ENCODE assay signal across 18 cellular contexts in the genomic region with DNA sequence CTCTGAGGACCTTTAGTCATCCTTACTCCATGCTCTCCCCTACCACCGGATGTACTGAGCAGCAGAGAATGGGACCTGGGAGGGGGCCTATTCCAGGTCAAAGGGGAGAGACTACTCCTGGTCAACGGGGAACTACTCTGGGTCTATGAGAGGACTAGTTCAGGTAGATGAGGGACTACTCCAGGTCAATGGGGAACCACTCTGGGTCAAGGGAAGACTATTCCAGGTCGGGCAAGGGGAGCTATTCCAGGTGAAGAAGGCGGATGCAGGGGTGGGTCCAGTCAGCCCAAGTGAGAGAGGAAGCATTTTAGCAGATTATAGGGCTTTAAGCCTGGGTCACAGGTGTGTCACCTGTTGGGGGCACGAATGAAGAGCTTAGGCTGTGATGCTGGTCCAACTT. TPM values are rescaled to one million over a fixed set of nuclear protein-coding genes. Genes with fewer than 3 reads are reported as not detected.
DNase-seq lines count a peak whose midpoint lies in the region; ATAC-seq and TF ChIP-seq lines count a peak whose summit lies in the region.
"Had no signal": no experiment of that assay in that cellular context is flagged by ENCODE, and none has a peak within 500 bp of the region (broad histone marks: within the 10 kb centered on the region; RNA-seq: fewer than 3 reads in every experiment).

No MANE protein-coding gene starts in this region.

- H3K79me2 ChIP-seq in H9 (ENCODE audit: insufficient read depth, low read length) (no peaks in the 10 kb centered on the region), osteoblast (ENCODE audit: insufficient read depth, low read length) (peaks cover 54% of the 10 kb centered on the region)

- H3K27me3 ChIP-seq in H9 (ENCODE audit: insufficient read depth, low read length) (no peaks in the 10 kb centered on the region), osteoblast (ENCODE audit: insufficient read depth, low read length) (no peaks in the 10 kb centered on the region), sigmoid colon (no peaks in the 10 kb centered on the region)
- H3K27me3 ChIP-seq: colonic mucosa, heart right ventricle, Peyer's patch, spleen, suprapubic skin had no signal

- H3K79me1 ChIP-seq in H9 (ENCODE audit: insufficient read depth, low read depth, low read length, poor library complexity, severe bottlenecking): no peaks in the 10 kb centered on the region

- H3T11ph ChIP-seq in H9 (ENCODE audit: low read length): no peak overlapping the region

- no peak overlapping the region for H2BK120ac ChIP-seq in H9 (ENCODE audit: low read depth, low read length, poor library complexity, severe bottlenecking)

- H4K91ac ChIP-seq in H9 (ENCODE audit: insufficient read length, low read depth, low read length): no peak overlapping the region

- H3K9me3 ChIP-seq in H9 (ENCODE audit: control insufficient read depth, low read depth, low read length) (no peaks in the 10 kb centered on the region), osteoblast (ENCODE audit: low read depth, low read length) (no peaks in the 10 kb centered on the region), sigmoid colon (no peaks in the 10 kb centered on the region)
- H3K9me3 ChIP-seq: colonic mucosa, heart right ventricle, Peyer's patch, SK-N-SH, spleen, suprapubic skin had no signal

- H3K4me1 Mint-ChIP-seq in activated naive CD4-positive, alpha-beta T cell treated with anti-CD3 and anti-CD28 coated beads for 36 hours (ENCODE audit: low read depth): peaks cover 70% of the 10 kb centered on the region
- peaks cover 37 to 38% of the 10 kb centered on the region in 2 experiments for H3K4me1 Mint-ChIP-seq in H9
- peaks cover 62% of the 10 kb centered on the region for H3K4me1 Mint-ChIP-seq in activated naive CD8-positive, alpha-beta T cell treated with anti-CD3 and anti-CD28 coated beads for 36 hours

- H3K23me2 ChIP-seq in H9 (ENCODE audit: insufficient read length, low read depth, low read length, poor library complexity, severe bottlenecking): no peaks in the 10 kb centered on the region

- H3K27ac Mint-ChIP-seq in activated naive CD4-positive, alpha-beta T cell treated with anti-CD3 and anti-CD28 coated beads for 36 hours: peak overlapping the region; percentile 55
- peak overlapping the region in 2 of 3 experiments; percentile 14 to 26; a peak in 2 of 7 replicates for H3K27ac Mint-ChIP-seq in H9
- H3K27ac Mint-ChIP-seq in activated naive CD8-positive, alpha-beta T cell treated with anti-CD3 and anti-CD28 coated beads for 36 hours: peak overlapping the region; percentile 46

- H3K27ac ChIP-seq in H9 (ENCODE audit: insufficient read length, low read depth, low read length) (no peak overlapping the region), osteoblast (ENCODE audit: low read depth, low read length) (no peak overlapping the region), sigmoid colon (no peak overlapping the region)
- H3K27ac ChIP-seq: colonic mucosa, heart right ventricle, Peyer's patch, suprapubic skin had no signal

- no peak for TF ChIP-seq POLR2A in sigmoid colon (IDR thresholded peaks at IDR 0.05)

- H3K4me3 ChIP-seq in osteoblast (ENCODE audit: insufficient read depth, low read length) (no peak overlapping the region), sigmoid colon (no peak overlapping the region)
- H3K4me3 ChIP-seq: colonic mucosa, heart right ventricle, Peyer's patch, suprapubic skin had no signal

- TF ChIP-seq EP300 in sigmoid colon (IDR thresholded peaks at IDR 0.05): no peak

- no peak overlapping the region for H3K4ac ChIP-seq in H9 (ENCODE audit: low read depth, low read length)

- no peak overlapping the region for H2BK20ac ChIP-seq in H9 (ENCODE audit: low read depth, low read length, poor library complexity, severe bottlenecking)

- intact Hi-C loops in activated naive CD4-positive, alpha-beta T cell treated with anti-CD3 and anti-CD28 coated beads for 36 hours (cut with micrococcal nuclease): no loop called here
- intact Hi-C loops in sigmoid colon (cut with DNase I): no loop called here

- ATAC-seq in GM21447 (IDR thresholded peaks at IDR 0.05; ENCODE audit: unreplicated experiment): no peak
- ATAC-seq: heart right ventricle had no signal

- no peak overlapping the region for H2BK15ac ChIP-seq in H9 (ENCODE audit: low read depth, low read length)

- H3K18ac ChIP-seq in H9 (ENCODE audit: insufficient read length, low read depth, low read length): no peak overlapping the region

- no peak overlapping the region for H3K23ac ChIP-seq in H9 (ENCODE audit: insufficient read length, low read depth, low read length)

- H3K4me3 Mint-ChIP-seq in activated naive CD4-positive, alpha-beta T cell treated with anti-CD3 and anti-CD28 coated beads for 36 hours: no peak overlapping the region
- no peak overlapping the region for H3K4me3 Mint-ChIP-seq in H9
- H3K4me3 Mint-ChIP-seq in activated naive CD8-positive, alpha-beta T cell treated with anti-CD3 and anti-CD28 coated beads for 36 hours: no peak overlapping the region
- H3K4me3 Mint-ChIP-seq: brain had no signal

- CTCF ChIA-PET in activated naive CD4-positive, alpha-beta T cell treated with anti-CD3 and anti-CD28 coated beads for 36 hours (lab: Charles Lee): interaction anchor here (1.0 to 1.5 kb wide), 2 partner anchors 17 to 38 kb away, joined by 3 to 6 read pairs; no protein-coding TSS in a partner anchor

- H2BK5ac ChIP-seq in H9 (ENCODE audit: insufficient read length, low read length): no peak overlapping the region

- no peaks in the 10 kb centered on the region for H4K20me1 ChIP-seq in H9 (ENCODE audit: control insufficient read depth, insufficient read depth, insufficient read length)
- H4K20me1 ChIP-seq in osteoblast (ENCODE audit: insufficient read depth, low read length): peaks cover 46% of the 10 kb centered on the region

- no peak overlapping the region for H2AFZ ChIP-seq in H9 (ENCODE audit: low read length)
- H2AFZ ChIP-seq in osteoblast (ENCODE audit: low read length): no peak overlapping the region

- no peak for DNase-seq in activated naive CD4-positive, alpha-beta T cell treated with anti-CD3 and anti-CD28 coated beads for 36 hours
- DNase-seq in activated naive CD4-positive, alpha-beta T cell treated with Interleukin-2 at 50 U/mL for 16 hours: no peak
- DNase-seq in H9: no peak
- no peak for DNase-seq in activated naive CD8-positive, alpha-beta T cell treated with anti-CD3 and anti-CD28 coated beads for 36 hours
- DNase-seq in osteoblast (ENCODE audit: insufficient read length, low spot score, missing footprints): peak; percentile 62
- no peak for DNase-seq in medulla oblongata (ENCODE audit: extremely low spot score)
- DNase-seq in sigmoid colon: no peak
- DNase-seq: colonic mucosa; heart right ventricle; NCI-H82; Peyer's patch; SK-N-SH; spleen; stimulated activated CD8-positive, alpha-beta memory T cell treated with anti-CD3 and anti-CD28 coated beads, Interleukin-4, amount 100 ng/mL, for 48 hours had no signal

- no peak overlapping the region for H3K9ac ChIP-seq in H9 (ENCODE audit: extremely low read depth, insufficient read length, low read length)
- H3K9ac ChIP-seq: SK-N-SH had no signal

- H3K14ac ChIP-seq in H9 (ENCODE audit: insufficient read depth, low read length): no peak overlapping the region

- no peak overlapping the region for H2AK5ac ChIP-seq in H9 (ENCODE audit: insufficient read length, low read length)

- peaks cover 18% of the 10 kb centered on the region for H3K36me3 Mint-ChIP-seq in activated naive CD4-positive, alpha-beta T cell treated with anti-CD3 and anti-CD28 coated beads for 36 hours (ENCODE audit: low read depth)
- H3K36me3 Mint-ChIP-seq in H9 (ENCODE audit: insufficient read depth in 1 of 3, low read depth in 3 of 3): peaks cover 8 to 18% (median 17%) of the 10 kb centered on the region in 3 experiments; a peak in 5 of 7 replicates
- peaks cover 14% of the 10 kb centered on the region for H3K36me3 Mint-ChIP-seq in activated naive CD8-positive, alpha-beta T cell treated with anti-CD3 and anti-CD28 coated beads for 36 hours

- no peak overlapping the region for H2BK12ac ChIP-seq in H9 (ENCODE audit: insufficient read length, low read depth, low read length)

- H4K8ac ChIP-seq in H9 (replicated peaks; ENCODE audit: insufficient read length, low read depth, low read length): no peak overlapping the region

- TF ChIP-seq CTCF in H9 (conservative IDR thresholded peaks at IDR 0.05): no peak
- TF ChIP-seq CTCF in osteoblast (IDR thresholded peaks at IDR 0.05; ENCODE audit: extremely low read depth, low read depth, low read length): no peak
- no peak for TF ChIP-seq CTCF in sigmoid colon (IDR thresholded peaks at IDR 0.05)

- H3K4me2 ChIP-seq in H9 (ENCODE audit: insufficient read depth, insufficient read length, low read length): no peak overlapping the region
- H3K4me2 ChIP-seq in osteoblast (ENCODE audit: insufficient read depth, low read length): no peak overlapping the region
- H3K4me2 ChIP-seq: SK-N-SH had no signal

- no peaks in the 10 kb centered on the region for H3K27me3 Mint-ChIP-seq in activated naive CD4-positive, alpha-beta T cell treated with anti-CD3 and anti-CD28 coated beads for 36 hours (ENCODE audit: low read depth)
- no peaks in the 10 kb centered on the region for H3K27me3 Mint-ChIP-seq in H9 (ENCODE audit: low read depth)
- H3K27me3 Mint-ChIP-seq in activated naive CD8-positive, alpha-beta T cell treated with anti-CD3 and anti-CD28 coated beads for 36 hours: no peaks in the 10 kb centered on the region
- H3K27me3 Mint-ChIP-seq: brain had no signal

- H3K36me3 ChIP-seq in osteoblast (ENCODE audit: insufficient read depth, low read length) (peaks cover 19% of the 10 kb centered on the region), sigmoid colon (peaks cover 0 to 24% (median 8%) of the 10 kb centered on the region in 4 donors)
- H3K36me3 ChIP-seq: colonic mucosa had no signal

- H4K5ac ChIP-seq in H9 (ENCODE audit: insufficient read length, low read depth, low read length): no peak overlapping the region

- H3K4me1 ChIP-seq in H9 (ENCODE audit: insufficient read depth, low read length) (no peaks in the 10 kb centered on the region), osteoblast (ENCODE audit: insufficient read depth, low read length) (peaks cover 22% of the 10 kb centered on the region), sigmoid colon (no peaks in the 10 kb centered on the region)

- H3K9me3 Mint-ChIP-seq in activated naive CD4-positive, alpha-beta T cell treated with anti-CD3 and anti-CD28 coated beads for 36 hours: no peaks in the 10 kb centered on the region
- no peaks in the 10 kb centered on the region for H3K9me3 Mint-ChIP-seq in H9
- no peaks in the 10 kb centered on the region for H3K9me3 Mint-ChIP-seq in activated naive CD8-positive, alpha-beta T cell treated with anti-CD3 and anti-CD28 coated beads for 36 hours
- H3K9me3 Mint-ChIP-seq: brain had no signal

- no CpG with 5 or more reads among the region's 5 CpGs for WGBS in H9 (ENCODE audit: extremely low coverage, insufficient read length, low lambda C conversion rate)
- 84 to 87% methylated on average over 5 of the region's 5 CpGs for WGBS in sigmoid colon, 2 donors

- H3K56ac ChIP-seq in H9 (ENCODE audit: insufficient read length, low read depth, low read length): no peak overlapping the region

RNA-seq across cellular contexts. Expression of gene CCM2, which starts 35.4 kb away (rescaled TPM):
- 10 to 100 TPM; 87.9 to 88.3 TPM for total RNA-seq in activated naive CD4-positive, alpha-beta T cell treated with anti-CD3 and anti-CD28 coated beads for 36 hours
- total RNA-seq in H9 (2021) (30.4 and 30.5 TPM in 2 replicates), osteoblast (41.8 and 42.3 TPM in 2 replicates), sigmoid colon (10 to 100 TPM; 28.1 to 40.7 (median 36.3) TPM)
- total RNA-seq in activated naive CD8-positive, alpha-beta T cell treated with anti-CD3 and anti-CD28 coated beads for 36 hours: 10 to 100 TPM; 50.8 to 51.6 TPM
- polyA plus RNA-seq in sigmoid colon: 10 to 100 TPM; 29.1 to 54.2 (median 29.4) TPM

RNA-seq across cellular contexts. Expression of gene NACAD, which starts 53.4 kb away (rescaled TPM):
- total RNA-seq in activated naive CD4-positive, alpha-beta T cell treated with anti-CD3 and anti-CD28 coated beads for 36 hours: under 1 TPM; 0.05 TPM
- total RNA-seq in H9 (2021) (6.4 and 8.0 TPM in 2 replicates), osteoblast (0.59 and 0.72 TPM in 2 replicates), sigmoid colon (1 to 10 TPM; 3.2 to 8.9 (median 4.9) TPM)
- total RNA-seq in activated naive CD8-positive, alpha-beta T cell treated with anti-CD3 and anti-CD28 coated beads for 36 hours: under 1 TPM; 0.35 to 0.50 TPM
- polyA plus RNA-seq in sigmoid colon: 1 to 10 TPM in 1 of 3 donors, under 1 TPM in 2; 0.23 to 1.9 (median 0.60) TPM
- total RNA-seq: G401 had no signal

RNA-seq across cellular contexts. Expression of gene MYO1G, which starts 56.6 kb away (rescaled TPM):
- 100 to 1,000 TPM; 391 to 406 TPM for total RNA-seq in activated naive CD4-positive, alpha-beta T cell treated with anti-CD3 and anti-CD28 coated beads for 36 hours
- total RNA-seq in H9 (2021): 0.55 and 0.57 TPM in 2 replicates
- 100 to 1,000 TPM; 302 to 306 TPM for total RNA-seq in activated naive CD8-positive, alpha-beta T cell treated with anti-CD3 and anti-CD28 coated beads for 36 hours
- total RNA-seq in osteoblast: 0.29 and 0.36 TPM in 2 replicates
- total RNA-seq in sigmoid colon: 1 to 10 TPM; 1.1 to 3.4 (median 1.1) TPM
- polyA plus RNA-seq in sigmoid colon: 10 to 100 TPM in 1 of 3 donors, 1 to 10 TPM in 2; 2.4 to 19.5 (median 2.8) TPM

Comparison
In these comparisons a context has a peak if more than half of its experiments do, and no peak if none do; other contexts are left out.
1. RNA of gene MYO1G, which starts 56.6 kb away (total RNA-seq): 391 to 406 TPM in activated naive CD4-positive, alpha-beta T cell treated with anti-CD3 and anti-CD28 coated beads for 36 hours and 302 to 306 TPM in activated naive CD8-positive, alpha-beta T cell treated with anti-CD3 and anti-CD28 coated beads for 36 hours; 1.1 to 3.4 TPM in sigmoid colon, 0.55 to 0.57 TPM in H9 and 0.29 to 0.36 TPM in osteoblast; every median in the first group is over 10 times any median in the second.
2. Peak in every context shown above with its lines, with median percentiles within 50 percentile points of each other: H3K27ac Mint-ChIP-seq.